ENCODE assay signal across 41 cellular contexts in the genomic region with DNA sequence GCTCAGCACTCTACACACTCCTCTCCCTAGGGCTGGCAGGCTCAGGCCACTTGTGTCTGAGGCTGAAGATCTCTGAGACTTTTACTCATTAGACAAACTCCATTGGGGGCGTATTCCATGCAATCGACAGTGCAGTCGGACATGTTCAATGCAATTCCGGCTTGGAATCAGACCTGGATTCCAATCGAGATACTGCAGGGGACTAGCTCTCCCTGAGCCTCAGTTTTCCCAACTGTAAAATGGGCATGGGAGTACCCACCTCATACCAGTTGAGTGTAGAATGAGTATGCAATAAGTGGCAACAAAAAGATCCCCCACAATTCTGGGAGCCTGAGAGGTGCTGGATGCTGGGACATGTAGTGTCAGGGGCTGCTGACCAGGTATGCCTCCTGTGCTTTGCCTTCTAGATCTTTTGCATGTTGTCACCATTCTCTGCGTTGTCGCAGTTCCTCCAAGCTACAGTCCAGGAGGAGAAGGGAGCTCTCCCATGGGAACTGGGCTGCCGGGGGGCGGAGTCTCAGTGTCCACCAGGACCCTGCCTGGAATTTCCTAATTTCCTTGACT. TPM values are rescaled to one million over a fixed set of nuclear protein-coding genes. Genes with fewer than 3 reads are reported as not detected.
"Had no signal": no experiment of that assay in that cellular context is flagged by ENCODE, and none has a peak within 500 bp of the region (broad histone marks: within the 10 kb centered on the region; RNA-seq: fewer than 3 reads in every experiment).

No MANE protein-coding gene starts in this region.

- H3K9me3 ChIP-seq: adrenal gland, body of pancreas, esophagus squamous epithelium, gastroesophageal sphincter had no signal

- H3K4me3 ChIP-seq: adrenal gland, body of pancreas, esophagus squamous epithelium, gastroesophageal sphincter had no signal

- H3K27ac Mint-ChIP-seq: activated B cell treated with CpG ODN at 0.5 μM for 24 hours; activated CD8-positive, alpha-beta memory T cell treated with anti-CD3 and anti-CD28 coated beads, Interleukin-2, amount 10 ng/mL, durations not matched to agents 7 days and 5 days; activated CD8-positive, alpha-beta T cell treated with anti-CD3 and anti-CD28 coated beads, Interleukin-2, amount 10 ng/mL, durations not matched to agents 7 days and 5 days; activated naive CD4-positive, alpha-beta T cell treated with anti-CD3 and anti-CD28 coated beads for 36 hours; activated naive CD4-positive, alpha-beta T cell treated with anti-CD3 and anti-CD28 coated beads, Interleukin-2, amount 50 U/mL, for 24 hours; activated naive CD8-positive, alpha-beta T cell treated with anti-CD3 and anti-CD28 coated beads for 36 hours; activated naive CD8-positive, alpha-beta T cell treated with anti-CD3 and anti-CD28 coated beads, Interleukin-2, amount 50 U/mL, for 24 hours; activated T-helper 1 cell treated with anti-CD3 and anti-CD28 coated beads, Interleukin-12 subunit alpha, Interleukin-12 subunit beta, Interleukin-2, Interleukin-4 antibody, amounts not matched to agents 30 ng/mL and 10 ng/mL and 1 ng/mL, durations not matched to agents 14 hours and 24 hours and 36 hours; activated T-helper 2 cell treated with anti-CD3 and anti-CD28 coated beads, Interferon-gamma antibody, Interleukin-2, Interleukin-4, amounts not matched to agents 10 μg/mL and 5 μg/mL and 100 μg/mL, durations not matched to agents 14 hours and 24 hours and 36 hours; T-cell; T-helper 1 cell treated with Interleukin-12 subunit alpha and Interleukin-12 subunit beta and Interleukin-4 antibody, amounts not matched to agents 30 μg/mL and 1 μg/mL, for 36 hours had no signal

- H3K36me3 ChIP-seq: adrenal gland, esophagus squamous epithelium, gastroesophageal sphincter, WERI-Rb-1 had no signal

- H3K27ac ChIP-seq: adrenal gland, body of pancreas, epithelial cell of prostate, esophagus squamous epithelium, gastroesophageal sphincter, WERI-Rb-1 had no signal

- FAIRE-seq: colon, endometrium, endothelial cell of umbilical vein had no signal

- DNase-seq: activated B cell treated with CpG ODN at 0.5 μM for 24 hours; activated CD4-positive, alpha-beta T cell treated with anti-CD3 and anti-CD28 coated beads for 48 hours; activated CD4-positive, alpha-beta T cell treated with anti-CD3 and anti-CD28 coated beads, Interleukin-2, amount 50 U/mL, for 1 hour; activated CD4-positive, alpha-beta T cell treated with anti-CD3 and anti-CD28 coated beads, Interleukin-2, amount 50 U/mL, for 48 hours; activated CD8-positive, alpha-beta memory T cell treated with anti-CD3 and anti-CD28 coated beads, Interleukin-2, amount 10 ng/mL, durations not matched to agents 7 days and 5 days; activated CD8-positive, alpha-beta memory T cell treated with anti-CD3 and anti-CD28 coated beads, Interleukin-2, amount 50 U/mL, for 4 hours; activated CD8-positive, alpha-beta T cell treated with anti-CD3 and anti-CD28 coated beads, Interleukin-2, amount 10 ng/mL, durations not matched to agents 7 days and 5 days; activated effector memory CD4-positive, alpha-beta T cell treated with anti-CD3 and anti-CD28 coated beads, Interleukin-2, amount 50 U/mL, for 16 hours; activated naive CD4-positive, alpha-beta T cell treated with anti-CD3 and anti-CD28 coated beads for 36 hours; activated naive CD8-positive, alpha-beta T cell treated with anti-CD3 and anti-CD28 coated beads for 36 hours; activated naive CD8-positive, alpha-beta T cell treated with anti-CD3 and anti-CD28 coated beads, Interleukin-2, amount 50 U/mL, for 24 hours; activated T-cell treated with anti-CD3 and anti-CD28 coated beads, Interleukin-2, amount 50 U/mL, for 1 hour; activated T-cell treated with anti-CD3 and anti-CD28 coated beads, Interleukin-2, amount 50 U/mL, for 48 hours; adrenal gland; amygdala; aorta; body of pancreas; caudate nucleus; cortex of kidney; effector CD8-positive, alpha-beta T cell; esophagus squamous epithelium; foreskin melanocyte; T-cell; T-helper 9 cell; WERI-Rb-1 had no signal

- H3K9me3 Mint-ChIP-seq: activated B cell treated with CpG ODN at 0.5 μM for 24 hours; activated naive CD4-positive, alpha-beta T cell treated with anti-CD3 and anti-CD28 coated beads for 36 hours; activated naive CD4-positive, alpha-beta T cell treated with anti-CD3 and anti-CD28 coated beads, Interleukin-2, amount 50 U/mL, for 24 hours had no signal

- ATAC-seq: activated CD4-positive, CD25-positive, alpha-beta regulatory T cell treated with anti-CD3 and anti-CD28 coated beads, Interleukin-2, amount 50 U/mL, for 24 hours; activated CD8-positive, alpha-beta memory T cell treated with anti-CD3 and anti-CD28 coated beads, Interleukin-2, amount 10 ng/mL, durations not matched to agents 7 days and 5 days; activated CD8-positive, alpha-beta T cell treated with anti-CD3 and anti-CD28 coated beads, Interleukin-2, amount 10 ng/mL, durations not matched to agents 7 days and 5 days; activated naive CD8-positive, alpha-beta T cell treated with anti-CD3 and anti-CD28 coated beads, Interleukin-2, amount 50 U/mL, for 24 hours; body of pancreas; gastroesophageal sphincter; T-cell had no signal

- H3K36me3 Mint-ChIP-seq: activated CD8-positive, alpha-beta memory T cell treated with anti-CD3 and anti-CD28 coated beads, Interleukin-2, amount 10 ng/mL, durations not matched to agents 7 days and 5 days; activated naive CD4-positive, alpha-beta T cell treated with anti-CD3 and anti-CD28 coated beads, Interleukin-2, amount 50 U/mL, for 24 hours; T-cell had no signal

- H3K4me3 Mint-ChIP-seq: activated B cell treated with CpG ODN at 0.5 μM for 24 hours; activated CD8-positive, alpha-beta memory T cell treated with anti-CD3 and anti-CD28 coated beads, Interleukin-2, amount 10 ng/mL, durations not matched to agents 7 days and 5 days; activated CD8-positive, alpha-beta T cell treated with anti-CD3 and anti-CD28 coated beads, Interleukin-2, amount 10 ng/mL, durations not matched to agents 7 days and 5 days; activated naive CD4-positive, alpha-beta T cell treated with anti-CD3 and anti-CD28 coated beads for 36 hours; activated naive CD4-positive, alpha-beta T cell treated with anti-CD3 and anti-CD28 coated beads, Interleukin-2, amount 50 U/mL, for 24 hours; activated naive CD8-positive, alpha-beta T cell treated with anti-CD3 and anti-CD28 coated beads for 36 hours; activated naive CD8-positive, alpha-beta T cell treated with anti-CD3 and anti-CD28 coated beads, Interleukin-2, amount 50 U/mL, for 24 hours; activated T-helper 1 cell treated with anti-CD3 and anti-CD28 coated beads, Interleukin-12 subunit alpha, Interleukin-12 subunit beta, Interleukin-2, Interleukin-4 antibody, amounts not matched to agents 30 ng/mL and 10 ng/mL and 1 ng/mL, durations not matched to agents 14 hours and 24 hours and 36 hours; T-cell; T-helper 1 cell treated with Interleukin-12 subunit alpha and Interleukin-12 subunit beta and Interleukin-4 antibody, amounts not matched to agents 30 μg/mL and 1 μg/mL, for 36 hours had no signal

RNA-seq across cellular contexts. Expression of a gene that starts 8.3 kb away (rescaled TPM):
- total RNA-seq: activated B cell treated with CpG ODN at 0.5 μM for 24 hours; activated CD8-positive, alpha-beta memory T cell treated with anti-CD3 and anti-CD28 coated beads for 36 hours; activated CD8-positive, alpha-beta memory T cell treated with anti-CD3 and anti-CD28 coated beads, Interleukin-2, amount 10 ng/mL, durations not matched to agents 7 days and 5 days; activated CD8-positive, alpha-beta T cell treated with anti-CD3 and anti-CD28 coated beads, Interleukin-2, amount 10 ng/mL, durations not matched to agents 7 days and 5 days; activated naive CD4-positive, alpha-beta T cell treated with anti-CD3 and anti-CD28 coated beads for 36 hours; activated naive CD8-positive, alpha-beta T cell treated with anti-CD3 and anti-CD28 coated beads for 36 hours; activated T-helper 1 cell treated with anti-CD3 and anti-CD28 coated beads, Interleukin-12 subunit alpha, Interleukin-12 subunit beta, Interleukin-2, Interleukin-4 antibody, amounts not matched to agents 30 ng/mL and 10 ng/mL and 1 ng/mL, durations not matched to agents 14 hours and 24 hours and 36 hours; activated T-helper 2 cell treated with anti-CD3 and anti-CD28 coated beads, Interferon-gamma antibody, Interleukin-2, Interleukin-4, amounts not matched to agents 10 μg/mL and 5 μg/mL and 100 μg/mL, durations not matched to agents 14 hours and 24 hours and 36 hours; adrenal gland; aorta; body of pancreas; chondrocyte; T-cell; T-helper 2 cell treated with Interferon-gamma antibody and Interleukin-4, amounts not matched to agents 100 ng/mL and 5 ng/mL, for 36 hours had no signal
- polyA plus RNA-seq: adrenal gland, aorta, endothelial cell of umbilical vein, fibroblast of lung had no signal

RNA-seq across cellular contexts. Expression of a gene that starts 8.7 kb away (rescaled TPM):
- total RNA-seq: activated B cell treated with CpG ODN at 0.5 μM for 24 hours; activated CD8-positive, alpha-beta memory T cell treated with anti-CD3 and anti-CD28 coated beads, Interleukin-2, amount 10 ng/mL, durations not matched to agents 7 days and 5 days; activated CD8-positive, alpha-beta T cell treated with anti-CD3 and anti-CD28 coated beads, Interleukin-2, amount 10 ng/mL, durations not matched to agents 7 days and 5 days; activated naive CD4-positive, alpha-beta T cell treated with anti-CD3 and anti-CD28 coated beads for 36 hours; activated naive CD8-positive, alpha-beta T cell treated with anti-CD3 and anti-CD28 coated beads for 36 hours; aorta; chondrocyte; dermis microvascular lymphatic vessel endothelial cell; endothelial cell of umbilical vein; fibroblast of villous mesenchyme; T-helper 2 cell treated with Interferon-gamma antibody and Interleukin-4, amounts not matched to agents 100 ng/mL and 5 ng/mL, for 36 hours had no signal
